In the genomic region with DNA sequence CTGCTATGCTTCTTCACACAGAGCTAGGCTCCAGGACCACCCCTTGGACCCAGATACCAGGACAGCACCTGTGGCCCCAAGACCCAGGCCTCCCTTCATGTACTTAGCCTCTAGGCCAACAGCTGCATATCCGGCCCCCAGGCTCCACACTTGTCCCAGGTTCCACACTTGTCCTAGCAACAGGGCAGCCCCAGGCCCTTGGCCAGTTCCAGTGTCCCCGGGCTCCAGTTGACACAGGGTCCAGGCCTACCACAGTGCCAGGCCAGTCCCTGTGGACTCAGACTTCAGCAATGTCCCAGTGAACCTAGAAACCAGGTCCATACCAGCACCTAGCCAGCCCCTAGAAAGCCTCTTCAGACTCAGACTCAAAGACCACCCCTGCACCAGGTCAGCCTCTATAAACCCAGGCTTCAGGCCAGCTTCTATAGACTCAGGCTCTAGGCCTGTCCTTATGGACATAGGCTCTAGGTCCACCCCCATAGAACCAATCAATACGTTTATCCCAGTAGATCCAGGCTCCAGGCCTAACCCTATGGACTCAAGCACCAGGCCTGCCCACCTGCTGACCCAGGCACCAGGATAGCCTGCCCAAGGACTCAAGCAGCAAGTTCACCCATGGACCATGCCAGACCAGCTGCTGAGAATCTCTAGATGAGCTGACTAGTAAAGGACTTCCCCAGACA, we compare ENCODE assay signal across 17 cellular contexts. TPM values are rescaled to one million over a fixed set of nuclear protein-coding genes. Genes with fewer than 3 reads are reported as not detected.
DNase-seq lines count a peak whose midpoint lies in the region; ATAC-seq and TF ChIP-seq lines count a peak whose summit lies in the region.
"Had no signal": no experiment of that assay in that cellular context is flagged by ENCODE, and none has a peak within 500 bp of the region (broad histone marks: within the 10 kb centered on the region; RNA-seq: fewer than 3 reads in every experiment).

No MANE protein-coding gene starts in this region.

- TF ChIP-seq CTCF in ascending aorta (IDR thresholded peaks at IDR 0.05): no peak
- TF ChIP-seq CTCF in thoracic aorta (IDR thresholded peaks at IDR 0.05): no peak

- intact Hi-C loops in Right ventricle myocardium superior (cut with DNase I): no loop called here
- intact Hi-C loops in left ventricle myocardium superior (cut with micrococcal nuclease): no loop called here
- intact Hi-C loops in ascending aorta (cut with DNase I): no loop called here

- H3K27ac ChIP-seq in ascending aorta (peak overlapping the region; percentile 73 to 90), thoracic aorta (peak overlapping the region; percentile 29 to 63)
- H3K27ac ChIP-seq: BLaER1 had no signal

- no peak for DNase-seq in Right ventricle myocardium superior
- no peak for DNase-seq in left ventricle myocardium superior
- no peak for DNase-seq in ascending aorta (ENCODE audit: low spot score in 2 of 2)
- DNase-seq in thoracic aorta (ENCODE audit: low spot score): no peak
- DNase-seq in RKO (ENCODE audit: low spot score): no peak
- no peak for DNase-seq in activated T-cell treated with anti-CD3 and anti-CD28 coated beads, Interleukin-2, amount 50 U/mL, for 48 hours
- DNase-seq: 8988T; CD4-positive, alpha-beta memory T cell; DMS153; DMS79; GDM1; GOT3; H7 had no signal

- H3K4me1 ChIP-seq in ascending aorta: peaks cover 3 to 32% of the 10 kb centered on the region in 2 donors
- H3K4me1 ChIP-seq in thoracic aorta (ENCODE audit: control insufficient read depth in 1 of 2, low read depth in 2 of 2): peaks cover 26 to 44% of the 10 kb centered on the region in 2 donors
- H3K4me1 ChIP-seq: BLaER1 had no signal

- peak; percentile 6 for ATAC-seq in Right ventricle myocardium superior (ENCODE audit: poor library complexity)
- no peak for ATAC-seq in left ventricle myocardium superior
- ATAC-seq in thoracic aorta (ENCODE audit: insufficient number of reproducible peaks, low FRiP score, low read depth): no peak
- no peak for ATAC-seq in GM19455 (IDR thresholded peaks at IDR 0.05; ENCODE audit: unreplicated experiment)
- ATAC-seq: HCT116 had no signal

- H3K27me3 ChIP-seq in ascending aorta (no peaks in the 10 kb centered on the region), thoracic aorta (replicated peaks; ENCODE audit: insufficient read depth) (no peaks in the 10 kb centered on the region)
- H3K27me3 ChIP-seq: BLaER1 had no signal

- H3K9me3 ChIP-seq in ascending aorta: peaks cover 11 to 28% of the 10 kb centered on the region in 2 donors
- peaks cover 3% of the 10 kb centered on the region for H3K9me3 ChIP-seq in thoracic aorta

- H3K36me3 ChIP-seq in ascending aorta: peaks cover 4% of the 10 kb centered on the region in 2 donors
- H3K36me3 ChIP-seq in thoracic aorta: no peaks in the 10 kb centered on the region
- H3K36me3 ChIP-seq: BLaER1 had no signal

- no peak overlapping the region for H3K4me3 ChIP-seq in ascending aorta
- no peak overlapping the region for H3K4me3 ChIP-seq in thoracic aorta
- H3K4me3 ChIP-seq: BLaER1 had no signal

RNA-seq across cellular contexts. Expression of gene RCAN2, which starts 46.3 kb away (rescaled TPM):
- 258 TPM for total RNA-seq in Right ventricle myocardium superior
- 254 TPM for total RNA-seq in left ventricle myocardium superior
- total RNA-seq in ascending aorta: 83.4 TPM
- 100 to 1,000 TPM; 126 to 289 TPM for total RNA-seq in thoracic aorta
- total RNA-seq: A673; CD4-positive, alpha-beta memory T cell had no signal
